In genomic region chr10:14959221-14960057, GRCh38 we compare ENCODE assay signal across 8 cellular contexts. TPM values are rescaled to one million over a fixed set of nuclear protein-coding genes. Genes with fewer than 3 reads are reported as not detected.
DNase-seq lines count a peak whose midpoint lies in the region; ATAC-seq and TF ChIP-seq lines count a peak whose summit lies in the region.

Gene MEIG1 (plus strand): TSS chr10:14959388. CDS start chr10:14966469, 7,081 bp downstream.

- H3K9me3 Mint-ChIP-seq in activated T-cell treated with anti-CD3 and anti-CD28 coated beads, Interleukin-2, amount 50 U/mL, for 72 hours, result no peaks in the 10 kb centered on the region

- DNase-seq in DMS79 (lab: John Stamatoyannopoulos, UW) (peak; percentile 66), KG1 (lab: John Stamatoyannopoulos, UW) (peak; percentile 79), esophagus squamous epithelium (lab: John Stamatoyannopoulos, UW) (peak; percentile 63), myocyte (ENCODE audit: low read depth) (peak; percentile 94)
- DNase-seq in activated T-cell treated with anti-CD3 and anti-CD28 coated beads, Interleukin-2, amount 50 U/mL, for 72 hours, result peak; percentile 92 to 98
- DNase-seq in stimulated activated CD8-positive, alpha-beta memory T cell treated with anti-CD3 and anti-CD28 coated beads, Interleukin-7, amount 100 ng/mL, for 4 hours (ENCODE audit: low read depth in 2 of 2), result peak; percentile 84 to 86

- no peaks in the 10 kb centered on the region for H3K36me3 ChIP-seq in esophagus squamous epithelium

- H3K27me3 Mint-ChIP-seq in activated T-cell treated with anti-CD3 and anti-CD28 coated beads, Interleukin-2, amount 50 U/mL, for 72 hours (ENCODE audit: low read depth), result no peaks in the 10 kb centered on the region

- H3K4me1 Mint-ChIP-seq in activated T-cell treated with anti-CD3 and anti-CD28 coated beads, Interleukin-2, amount 50 U/mL, for 72 hours (ENCODE audit: low read depth), result peaks cover 23% of the 10 kb centered on the region

- H3K4me3 Mint-ChIP-seq in activated T-cell treated with anti-CD3 and anti-CD28 coated beads, Interleukin-2, amount 50 U/mL, for 72 hours, result peak within 1 kb of the TSS; percentile 96 to 99

- H3K9me3 ChIP-seq in esophagus squamous epithelium, result no peaks in the 10 kb centered on the region

- peak in 2 of 4 donors; percentile 16 to 48 for TF ChIP-seq POLR2A in esophagus squamous epithelium (IDR thresholded peaks at IDR 0.05)

- H3K27ac ChIP-seq in esophagus squamous epithelium, result peak within 1 kb of the TSS; percentile 92 to 98 (median 96)

- no peaks in the 10 kb centered on the region for H3K36me3 Mint-ChIP-seq in activated T-cell treated with anti-CD3 and anti-CD28 coated beads, Interleukin-2, amount 50 U/mL, for 72 hours (ENCODE audit: insufficient read depth in 2 of 2)

- intact Hi-C loops in esophagus squamous epithelium (cut with DNase I), result loop anchor here (10.0 kb wide), 2 partner anchors 85 to 135 kb away; partner anchors contain the start of genes RPP38 and SUV39H2

- WGBS in esophagus squamous epithelium, 2 donors, result 0 to 2% methylated on average over 12 to 19 of the region's 60 CpGs

- H3K4me1 ChIP-seq in esophagus squamous epithelium, result peaks cover 10 to 24% (median 11%) of the 10 kb centered on the region in 3 donors

- no peaks in the 10 kb centered on the region for H3K27me3 ChIP-seq in esophagus squamous epithelium

- H3K27ac Mint-ChIP-seq in activated T-cell treated with anti-CD3 and anti-CD28 coated beads, Interleukin-2, amount 50 U/mL, for 72 hours, result peak within 1 kb of the TSS; percentile 99

- H3K4me3 ChIP-seq in esophagus squamous epithelium, result peak within 1 kb of the TSS; percentile 52 to 92 (median 63)

- ATAC-seq in GM21737 (IDR thresholded peaks at IDR 0.05; ENCODE audit: unreplicated experiment), result peak; percentile 77
- peak; percentile 91 to 93 for ATAC-seq in activated T-cell treated with anti-CD3 and anti-CD28 coated beads, Interleukin-2, amount 50 U/mL, for 72 hours (replicated peaks in 1 of 2)

- TF ChIP-seq CTCF in esophagus squamous epithelium (IDR thresholded peaks at IDR 0.05), result no peak

TF ChIP-seq in PFSK-1, 5 proteins besides CTCF, POLR2A, EP300 and RAD21:
- 0 out of 4 replicates have a peak, but pooled peaks of 1 of the 2 experiments have one; percentile 54 for TF ChIP-seq REST (IDR thresholded peaks at IDR 0.05; ENCODE audit: insufficient read depth in 1 of 2, low read depth in 2 of 2, low read length in 2 of 2)
- TF ChIP-seq FOXP2 (optimal IDR thresholded peaks at IDR 0.05; ENCODE audit: borderline replicate concordance, extremely low read depth, extremely low read length, insufficient read depth), result peak; percentile 54
- TF ChIP-seq TAF1 (IDR thresholded peaks at IDR 0.05; ENCODE audit: borderline replicate concordance, insufficient read depth, low read length), result peak; percentile 47; the same call in 1 of the 2 replicates
- peak; percentile 67 for TF ChIP-seq POLR2AphosphoS5 (IDR thresholded peaks at IDR 0.05; ENCODE audit: low read depth, low read length)
- no peak for TF ChIP-seq SIN3A (IDR thresholded peaks at IDR 0.05; ENCODE audit: borderline replicate concordance, insufficient read depth, low read length)

RNA-seq across cellular contexts. Expression of gene MEIG1, which starts in this region (rescaled TPM):
- polyA plus RNA-seq in PFSK-1 (2012; ENCODE audit: insufficient read length, low read depth), result not detected
- total RNA-seq in activated T-cell treated with anti-CD3 and anti-CD28 coated beads, Interleukin-2, amount 50 U/mL, for 72 hours, result 1 to 10 TPM in 1 of 2 donors, not detected in 1; 2.4 TPM
- total RNA-seq in esophagus squamous epithelium (under 1 TPM in 1 of 4 donors, not detected in 3; 0.79 TPM), myocyte (not detected in 2 replicates)
- polyA plus RNA-seq in myocyte (2012), result 0.95 TPM

Comparison
In these comparisons a context has a peak if more than half of its experiments do, and no peak if none do; other contexts are left out.
1. Peak in every context shown above with its lines: DNase-seq, ATAC-seq, H3K4me3 ChIP-seq and H3K27ac ChIP-seq.
2. Peak in DNase-seq, H3K4me3 ChIP-seq and H3K27ac ChIP-seq in esophagus squamous epithelium; RNA of the gene not detected or under 1 TPM.
3. Peak in DNase-seq in myocyte; RNA of the gene not detected or under 1 TPM.